12 cellular contexts compared by ENCODE assay signal in genomic region chr3:48408823-48409281, GRCh38. TPM values are rescaled to one million over a fixed set of nuclear protein-coding genes. Genes with fewer than 3 reads are reported as not detected.
A peak's percentile ranks its signal among the peaks of the same experiment; 100 is the strongest.
DNase-seq lines count a peak whose midpoint lies in the region; ATAC-seq, FAIRE-seq and TF ChIP-seq lines count a peak whose summit lies in the region.
"Had no signal": no experiment of that assay in that cellular context is flagged by ENCODE, and none has a peak within 500 bp of the region (broad histone marks: within the 10 kb centered on the region; RNA-seq: fewer than 3 reads in every experiment).

No MANE protein-coding gene starts in this region.

- H3K9me3 Mint-ChIP-seq in nephron progenitor cell = no peaks in the 10 kb centered on the region

- H3K4me3 Mint-ChIP-seq in nephron progenitor cell = no peak overlapping the region

- no peak overlapping the region for H3K9ac ChIP-seq in GM12878 (ENCODE audit: control insufficient read depth, insufficient read depth, low read length)

- H3K9me3 ChIP-seq in BE2C (no peaks in the 10 kb centered on the region), GM12878 (replicated peaks; ENCODE audit: control insufficient read depth, insufficient read depth, low read length) (no peaks in the 10 kb centered on the region)

- H3K27me3 ChIP-seq in BE2C = no peaks in the 10 kb centered on the region
- no peaks in the 10 kb centered on the region for H3K27me3 ChIP-seq in GM12878 (replicated peaks in 1 of 2; ENCODE audit: control insufficient read depth in 2 of 2, insufficient read depth in 2 of 2, low read length in 1 of 2)

- CTCF ChIA-PET in GM12878 (lab: Yijun Ruan, JAX) = interaction anchor here (1.1 to 22.0 kb wide), 4 partner anchors 8 to 215 kb away, joined by 3 to 757 read pairs (median 4); partner anchors contain the start of genes CCDC51 and TMA7

- SMC1A ChIA-PET in GM12878 (lab: Charles Lee; ENCODE audit: uncharacterized antibody, unreplicated experiment) = interaction anchor here (0.7 to 2.4 kb wide), 3 partner anchors 9 to 134 kb away, joined by 3 to 15 read pairs (median 5); no protein-coding TSS in a partner anchor

- peaks cover 45% of the 10 kb centered on the region for H3K36me3 Mint-ChIP-seq in nephron progenitor cell (ENCODE audit: low read depth)

- H3K79me2 ChIP-seq in GM12878 (ENCODE audit: control insufficient read depth, insufficient read depth, low read length) = no peaks in the 10 kb centered on the region

- no peak overlapping the region for H3K27ac ChIP-seq in GM12878 (ENCODE audit: control insufficient read depth, insufficient read depth)

- no peaks in the 10 kb centered on the region for H4K20me1 ChIP-seq in GM12878 (ENCODE audit: control insufficient read depth, insufficient read depth)

- TF ChIP-seq CTCF in BE2C (IDR thresholded peaks at IDR 0.05; ENCODE audit: low read depth, low read length) = no peak
- peak; percentile 7 to 20 (median 9); a peak in 3 of 6 replicates for TF ChIP-seq CTCF in GM12878 (IDR thresholded peaks at IDR 0.05 in 2 of 3, conservative IDR thresholded peaks at IDR 0.05 in 1 of 3; ENCODE audit: control insufficient read depth in 2 of 3, extremely low read depth in 1 of 3, insufficient read depth in 1 of 3, low read depth in 3 of 3, low read length in 3 of 3)
- TF ChIP-seq CTCF in nephron progenitor cell (IDR thresholded peaks at IDR 0.05) = no peak

- no peaks in the 10 kb centered on the region for H3K27me3 Mint-ChIP-seq in nephron progenitor cell (ENCODE audit: low read depth, poor library complexity)

- H3K4me3 ChIP-seq in BE2C (ENCODE audit: low read depth, low read length) = no peak overlapping the region
- no peak overlapping the region for H3K4me3 ChIP-seq in GM12878

- RAD21 ChIA-PET in GM12878 (lab: Charles Lee; ENCODE audit: unreplicated experiment) = no interaction called here

- H3K4me1 Mint-ChIP-seq in nephron progenitor cell = no peaks in the 10 kb centered on the region

- no peak overlapping the region for H2AFZ ChIP-seq in GM12878 (ENCODE audit: control insufficient read depth, low read depth, low read length)

- DNase-seq in BE2C (peak; percentile 7), GM12892 (ENCODE audit: insufficient read length) (peak; percentile 19), GM12878 (ENCODE audit: low read depth, low spot score) (no peak), nephron progenitor cell (no peak), kidney tubule cell (ENCODE audit: low spot score) (no peak), T1000 (lab: John Stamatoyannopoulos, UW) (no peak)
- DNase-seq: cerebellar nuclear complex; NCI-H2171 treated with DMSO at 0.1 percent for 48 hours; stimulated activated CD4-positive, alpha-beta T cell treated with anti-CD3 and anti-CD28 coated beads, Interleukin-4, amount 100 ng/mL, for 1 hour had no signal

- WGBS in GM12878 (ENCODE audit: insufficient coverage, insufficient replicate concordance, low lambda C conversion rate, missing lambda C conversion rate) = 14% methylated on average over 4 of the region's 4 CpGs

- in situ Hi-C loops in GM12878 (cut with MboI) = no loop called here

- H3K4me1 ChIP-seq in BE2C = no peaks in the 10 kb centered on the region
- H3K4me1 ChIP-seq in GM12878 (ENCODE audit: control insufficient read depth, insufficient read depth, low read length) = no peaks in the 10 kb centered on the region

- no TSS peak for BruUV-seq in GM12878 (replicated peaks; lab: Mats Ljungman, UMichigan)

- peak overlapping the region; percentile 10 for H3K27ac Mint-ChIP-seq in nephron progenitor cell

- no peak for TF ChIP-seq RAD21 in GM12878 (IDR thresholded peaks at IDR 0.05; ENCODE audit: insufficient read depth, low read depth, low read length)

- POLR2A ChIA-PET in GM12878 (lab: Charles Lee) = no interaction called here

- TF ChIP-seq EP300 in GM12878 (IDR thresholded peaks at IDR 0.05; ENCODE audit: borderline replicate concordance in 1 of 2, control insufficient read depth in 1 of 2, low read depth in 2 of 2, low read length in 2 of 2) = no peak

- no peak overlapping the region for H3K4me2 ChIP-seq in GM12878 (ENCODE audit: control insufficient read depth, insufficient read depth)

- intact Hi-C loops in GM12878 (cut with micrococcal nuclease; ENCODE audit: unreplicated experiment) = no loop called here

- ATAC-seq in GM12878 = no peak
- no peak for ATAC-seq in HG02588 (IDR thresholded peaks at IDR 0.05; ENCODE audit: unreplicated experiment)
- ATAC-seq in esophagus mucosa = no peak

- FAIRE-seq in GM12892 (lab: Jason Lieb, UNC) (no peak), GM12878 (lab: Jason Lieb, UNC) (no peak)

- no peak for TF ChIP-seq POLR2A in GM12892 (IDR thresholded peaks at IDR 0.05; ENCODE audit: low read depth, low read length)
- TF ChIP-seq POLR2A in GM12878 (IDR thresholded peaks at IDR 0.05; ENCODE audit: low read depth, low read length) = no peak

- H3K36me3 ChIP-seq in BE2C = no peaks in the 10 kb centered on the region
- no peaks in the 10 kb centered on the region for H3K36me3 ChIP-seq in GM12878 (ENCODE audit: control insufficient read depth in 2 of 2, insufficient read depth in 2 of 2, low read length in 1 of 2)

RNA-seq across cellular contexts. Expression of gene PLXNB1, which starts 21.0 kb away (rescaled TPM):
- polyA plus RNA-seq in BE2C (2012; ENCODE audit: insufficient read depth, insufficient read length, low read depth) = 24.9 TPM
- 10.3 TPM for polyA plus RNA-seq in GM12892 (2012; ENCODE audit: missing spikeins)
- 58.5 and 61.2 TPM in 2 replicates for total RNA-seq in GM12878 (2013; cell fraction: nucleolus; rRNA removed)
- total RNA-seq in GM12878 (2014; rRNA removed) = 4.8 and 8.0 TPM in 2 replicates
- total RNA-seq in GM12878 (2014; rRNA removed; fragmentation: Illumina TruSeq; extraction: Trizol) = 4.9 and 6.0 TPM in 2 replicates
- total RNA-seq in GM12878 (2021) = 14.7 and 15.1 TPM in 2 replicates
- 8.9 TPM for polyA plus RNA-seq in GM12878 (2011; ENCODE audit: low read depth)
- 8.6 and 14.3 TPM in 2 replicates for polyA plus RNA-seq in GM12878 (2011; rRNA removed)
- polyA plus RNA-seq in GM12878 (2011; cell fraction: cytosol; rRNA removed) = 15.3 and 20.0 TPM in 2 replicates
- 233 and 263 TPM in 2 replicates for polyA plus RNA-seq in GM12878 (2011; cell fraction: nucleus; rRNA removed)
- 5.4 and 8.2 TPM in 2 replicates for polyA plus RNA-seq in GM12878 (2012)
- polyA plus RNA-seq in GM12878 (2014; fragmentation: Illumina TruSeq; extraction: Trizol) = 3.2 and 5.7 TPM in 2 replicates
- polyA plus RNA-seq in GM12878 (2014; fragmentation: Nextera tagmentation; extraction: Ambion mirVana) = under 1 TPM; 0.18 to 0.47 TPM
- polyA plus RNA-seq in GM12878 (2014; rRNA removed) = 12.2 and 15.2 TPM in 2 replicates
- polyA plus RNA-seq in GM12878 (2016; fragmentation: Nextera tagmentation; extraction: Ambion mirVana) = 1 to 10 TPM; 3.3 to 3.9 TPM
- polyA minus RNA-seq in GM12878 (2011; rRNA and poly(A)+ RNA removed) = 10.8 and 27.2 TPM in 2 replicates
- polyA minus RNA-seq in GM12878 (2011; cell fraction: cytosol; rRNA and poly(A)+ RNA removed) = 9.7 and 14.7 TPM in 2 replicates
- polyA minus RNA-seq in GM12878 (2011; cell fraction: nucleus; rRNA and poly(A)+ RNA removed) = 49.9 and 68.0 TPM in 2 replicates
- total RNA-seq in esophagus mucosa = 62.0 TPM

RNA-seq across cellular contexts. Expression of gene CCDC51, which starts 31.1 kb away (rescaled TPM):
- 33.3 TPM for polyA plus RNA-seq in BE2C (2012; ENCODE audit: insufficient read depth, insufficient read length, low read depth)
- polyA plus RNA-seq in GM12892 (2012; ENCODE audit: missing spikeins) = 22.8 TPM
- 3.7 and 4.3 TPM in 2 replicates for total RNA-seq in GM12878 (2013; cell fraction: nucleolus; rRNA removed)
- total RNA-seq in GM12878 (2014; rRNA removed) = 30.0 and 31.0 TPM in 2 replicates
- 28.7 and 29.4 TPM in 2 replicates for total RNA-seq in GM12878 (2014; rRNA removed; fragmentation: Illumina TruSeq; extraction: Trizol)
- 24.3 and 26.6 TPM in 2 replicates for total RNA-seq in GM12878 (2021)
- 8.2 TPM for polyA plus RNA-seq in GM12878 (2011; ENCODE audit: low read depth)
- 22.2 and 32.7 TPM in 2 replicates for polyA plus RNA-seq in GM12878 (2011; rRNA removed)
- polyA plus RNA-seq in GM12878 (2011; cell fraction: cytosol; rRNA removed) = 35.8 and 36.8 TPM in 2 replicates
- 14.4 and 15.8 TPM in 2 replicates for polyA plus RNA-seq in GM12878 (2011; cell fraction: nucleus; rRNA removed)
- polyA plus RNA-seq in GM12878 (2012) = 11.8 and 15.7 TPM in 2 replicates
- 14.5 and 28.2 TPM in 2 replicates for polyA plus RNA-seq in GM12878 (2014; fragmentation: Illumina TruSeq; extraction: Trizol)
- polyA plus RNA-seq in GM12878 (2014; fragmentation: Nextera tagmentation; extraction: Ambion mirVana) = 10 to 100 TPM; 10.6 to 12.6 TPM
- polyA plus RNA-seq in GM12878 (2014; rRNA removed) = 26.2 and 28.1 TPM in 2 replicates
- polyA plus RNA-seq in GM12878 (2016; fragmentation: Nextera tagmentation; extraction: Ambion mirVana) = 10 to 100 TPM; 45.4 to 54.9 TPM
- 16.5 and 19.2 TPM in 2 replicates for polyA minus RNA-seq in GM12878 (2011; rRNA and poly(A)+ RNA removed)
- polyA minus RNA-seq in GM12878 (2011; cell fraction: cytosol; rRNA and poly(A)+ RNA removed) = 5.9 TPM in 2 replicates
- polyA minus RNA-seq in GM12878 (2011; cell fraction: nucleus; rRNA and poly(A)+ RNA removed) = 2.0 and 2.2 TPM in 2 replicates
- total RNA-seq in esophagus mucosa = 15.3 TPM

RNA-seq across cellular contexts. Expression of gene TMA7, which starts 31.2 kb away (rescaled TPM):
- polyA plus RNA-seq in BE2C (2012; ENCODE audit: insufficient read depth, insufficient read length, low read depth) = 249 TPM
- polyA plus RNA-seq in GM12892 (2012; ENCODE audit: missing spikeins) = 652 TPM
- 21.0 and 24.2 TPM in 2 replicates for total RNA-seq in GM12878 (2013; cell fraction: nucleolus; rRNA removed)
- total RNA-seq in GM12878 (2014; rRNA removed) (426 and 551 TPM in 2 replicates), GM12878 (2014; rRNA removed; fragmentation: Illumina TruSeq; extraction: Trizol) (703 and 728 TPM in 2 replicates), GM12878 (2021) (315 and 319 TPM in 2 replicates), esophagus mucosa (244 TPM)
- 234 TPM for polyA plus RNA-seq in GM12878 (2011; ENCODE audit: low read depth)
- polyA plus RNA-seq in GM12878 (2011; rRNA removed) (427 and 593 TPM in 2 replicates), GM12878 (2014; fragmentation: Illumina TruSeq; extraction: Trizol) (332 and 496 TPM in 2 replicates), GM12878 (2014; fragmentation: Nextera tagmentation; extraction: Ambion mirVana) (1,000 to 10,000 TPM; 1,729 to 1,760 TPM), GM12878 (2014; rRNA removed) (684 and 776 TPM in 2 replicates), GM12878 (2016; fragmentation: Nextera tagmentation; extraction: Ambion mirVana) (1,000 to 10,000 TPM; 1,330 to 1,388 TPM)
- 148 and 171 TPM in 2 replicates for polyA plus RNA-seq in GM12878 (2011; cell fraction: cytosol; rRNA removed)
- 119 and 149 TPM in 2 replicates for polyA plus RNA-seq in GM12878 (2011; cell fraction: nucleus; rRNA removed)
- polyA plus RNA-seq in GM12878 (2012) = 449 and 603 TPM in 2 replicates
- polyA minus RNA-seq in GM12878 (2011; rRNA and poly(A)+ RNA removed) = 24.7 and 32.4 TPM in 2 replicates
- 27.3 and 28.5 TPM in 2 replicates for polyA minus RNA-seq in GM12878 (2011; cell fraction: cytosol; rRNA and poly(A)+ RNA removed)
- 18.0 and 32.1 TPM in 2 replicates for polyA minus RNA-seq in GM12878 (2011; cell fraction: nucleus; rRNA and poly(A)+ RNA removed)

RNA-seq across cellular contexts. Expression of gene FBXW12, which starts 36.8 kb away (rescaled TPM):
- polyA plus RNA-seq in BE2C (2012; ENCODE audit: insufficient read depth, insufficient read length, low read depth) = 0.37 TPM
- 0.25 TPM for polyA plus RNA-seq in GM12892 (2012; ENCODE audit: missing spikeins)
- total RNA-seq in GM12878 (2013; cell fraction: nucleolus; rRNA removed) = 0.51 and 1.5 TPM in 2 replicates
- 0.17 TPM in 1 of 2 replicates, not detected in the other for total RNA-seq in GM12878 (2014; rRNA removed)
- not detected in 2 replicates for total RNA-seq in GM12878 (2014; rRNA removed; fragmentation: Illumina TruSeq; extraction: Trizol)
- total RNA-seq in GM12878 (2021) = 0.15 TPM in 1 of 2 replicates, not detected in the other
- polyA plus RNA-seq in GM12878 (2011; ENCODE audit: low read depth) = not detected
- polyA plus RNA-seq in GM12878 (2011; rRNA removed) = 0.04 and 0.07 TPM in 2 replicates
- 0.10 TPM in 1 of 2 replicates, not detected in the other for polyA plus RNA-seq in GM12878 (2011; cell fraction: cytosol; rRNA removed)
- polyA plus RNA-seq in GM12878 (2011; cell fraction: nucleus; rRNA removed) = 0.12 and 0.21 TPM in 2 replicates
- 0.10 TPM in 1 of 2 replicates, not detected in the other for polyA plus RNA-seq in GM12878 (2012)
- 0.09 and 0.29 TPM in 2 replicates for polyA plus RNA-seq in GM12878 (2014; fragmentation: Illumina TruSeq; extraction: Trizol)
- polyA plus RNA-seq in GM12878 (2014; fragmentation: Nextera tagmentation; extraction: Ambion mirVana) = under 1 TPM in 1 of 2 experiments, not detected in 1; 0.07 TPM
- 0.16 TPM in 1 of 2 replicates, not detected in the other for polyA plus RNA-seq in GM12878 (2014; rRNA removed)
- polyA plus RNA-seq in GM12878 (2016; fragmentation: Nextera tagmentation; extraction: Ambion mirVana) = under 1 TPM in 1 of 2 experiments, not detected in 1; 0.18 TPM
- polyA minus RNA-seq in GM12878 (2011; rRNA and poly(A)+ RNA removed) = not detected in 2 replicates
- not detected in 2 replicates for polyA minus RNA-seq in GM12878 (2011; cell fraction: cytosol; rRNA and poly(A)+ RNA removed)
- polyA minus RNA-seq in GM12878 (2011; cell fraction: nucleus; rRNA and poly(A)+ RNA removed) = 0.24 TPM in 1 of 2 replicates, not detected in the other
- not detected for total RNA-seq in esophagus mucosa
- total RNA-seq: HT1080 had no signal

RNA-seq across cellular contexts. Expression of gene ATRIP, which starts 37.7 kb away (rescaled TPM):
- polyA plus RNA-seq in BE2C (2012; ENCODE audit: insufficient read depth, insufficient read length, low read depth) = 9.0 TPM
- 7.4 TPM for polyA plus RNA-seq in GM12892 (2012; ENCODE audit: missing spikeins)
- total RNA-seq in GM12878 (2013; cell fraction: nucleolus; rRNA removed) = 19.6 and 19.8 TPM in 2 replicates
- total RNA-seq in GM12878 (2014; rRNA removed) (14.5 and 15.0 TPM in 2 replicates), GM12878 (2014; rRNA removed; fragmentation: Illumina TruSeq; extraction: Trizol) (11.5 and 13.4 TPM in 2 replicates), GM12878 (2021) (13.2 and 13.6 TPM in 2 replicates), esophagus mucosa (6.3 TPM)
- 2.6 TPM for polyA plus RNA-seq in GM12878 (2011; ENCODE audit: low read depth)
- polyA plus RNA-seq in GM12878 (2011; rRNA removed) (8.4 and 11.6 TPM in 2 replicates), GM12878 (2014; fragmentation: Illumina TruSeq; extraction: Trizol) (16.0 and 18.9 TPM in 2 replicates), GM12878 (2014; fragmentation: Nextera tagmentation; extraction: Ambion mirVana) (1 to 10 TPM; 1.4 to 2.4 TPM), GM12878 (2014; rRNA removed) (9.7 and 10.3 TPM in 2 replicates), GM12878 (2016; fragmentation: Nextera tagmentation; extraction: Ambion mirVana) (10 to 100 TPM in 1 of 2 experiments, 1 to 10 TPM in 1; 9.5 to 10.5 TPM)
- polyA plus RNA-seq in GM12878 (2011; cell fraction: cytosol; rRNA removed) = 10.6 and 12.7 TPM in 2 replicates
- polyA plus RNA-seq in GM12878 (2011; cell fraction: nucleus; rRNA removed) = 26.2 and 28.8 TPM in 2 replicates
- polyA plus RNA-seq in GM12878 (2012) = 4.4 and 6.3 TPM in 2 replicates
- 14.6 and 17.2 TPM in 2 replicates for polyA minus RNA-seq in GM12878 (2011; rRNA and poly(A)+ RNA removed)
- 4.8 and 6.0 TPM in 2 replicates for polyA minus RNA-seq in GM12878 (2011; cell fraction: cytosol; rRNA and poly(A)+ RNA removed)
- 11.2 and 18.7 TPM in 2 replicates for polyA minus RNA-seq in GM12878 (2011; cell fraction: nucleus; rRNA and poly(A)+ RNA removed)

Comparison
In these comparisons a context has a peak if more than half of its experiments do, and no peak if none do; other contexts are left out.
1. DNase-seq: peak in BE2C (single experiment) and GM12892 (single experiment); none in GM12878 (single experiment), nephron progenitor cell (single experiment), kidney tubule cell (single experiment) and T1000 (single experiment).
2. CTCF ChIP-seq: peak in GM12878 (3 of 3); none in BE2C (single experiment) and nephron progenitor cell (single experiment).